ENCODE assay signal across 30 cellular contexts in genomic region chr9:2730971-2731370, GRCh38. TPM values are rescaled to one million over a fixed set of nuclear protein-coding genes. Genes with fewer than 3 reads are reported as not detected.
"Had no signal": no experiment of that assay in that cellular context is flagged by ENCODE, and none has a peak within 500 bp of the region (broad histone marks: within the 10 kb centered on the region; RNA-seq: fewer than 3 reads in every experiment).

No MANE protein-coding gene starts in this region.

- H3K27ac ChIP-seq: colonic mucosa, epithelial cell of prostate, esophagus squamous epithelium, gastroesophageal sphincter, heart left ventricle, left lung, lower lobe of right lung had no signal

- H3K4me3 ChIP-seq: colonic mucosa, esophagus squamous epithelium, gastroesophageal sphincter, heart left ventricle, left lung, lower lobe of right lung had no signal

- ATAC-seq: esophagus mucosa; gastroesophageal sphincter; heart left ventricle; left cardiac atrium; left lung; left ventricle myocardium superior; lower lobe of right lung; naive thymus-derived CD4-positive, alpha-beta T cell had no signal

- DNase-seq: colonic mucosa; cortex of kidney; effector CD4-positive, alpha-beta T cell; effector memory CD4-positive, alpha-beta T cell; endodermal cell; erythroblast; esophagus squamous epithelium; foreskin fibroblast; heart left ventricle; hippocampal formation; left cardiac atrium; left lung; left ventricle myocardium superior; lower lobe of right lung; mesenchymal stem cell; midbrain; naive thymus-derived CD4-positive, alpha-beta T cell had no signal

- H3K4me1 ChIP-seq: colonic mucosa, left lung had no signal

- H3K27me3 ChIP-seq: colonic mucosa, esophagus squamous epithelium, gastroesophageal sphincter, heart left ventricle, left lung had no signal

- H3K9me3 Mint-ChIP-seq: dendritic cell treated with granulocyte-macrophage colony-stimulating factor and Interleukin-4, amounts not matched to agents 40 ng/mL and 50 ng/mL, for 4 days; endodermal cell; naive thymus-derived CD4-positive, alpha-beta T cell had no signal

- H3K9me3 ChIP-seq: colonic mucosa, esophagus squamous epithelium, gastroesophageal sphincter, heart left ventricle, left lung, lower lobe of right lung had no signal

- H3K27ac Mint-ChIP-seq: dendritic cell treated with granulocyte-macrophage colony-stimulating factor and Interleukin-4, amounts not matched to agents 40 ng/mL and 50 ng/mL, for 4 days; endodermal cell; naive thymus-derived CD4-positive, alpha-beta T cell had no signal

- H3K27me3 Mint-ChIP-seq: dendritic cell treated with granulocyte-macrophage colony-stimulating factor and Interleukin-4, amounts not matched to agents 40 ng/mL and 50 ng/mL, for 4 days; naive thymus-derived CD4-positive, alpha-beta T cell had no signal

- H3K36me3 ChIP-seq: colonic mucosa, esophagus squamous epithelium, gastroesophageal sphincter, heart left ventricle, left lung, lower lobe of right lung had no signal

- H3K4me3 Mint-ChIP-seq: dendritic cell treated with granulocyte-macrophage colony-stimulating factor and Interleukin-4, amounts not matched to agents 40 ng/mL and 50 ng/mL, for 4 days; endodermal cell; naive thymus-derived CD4-positive, alpha-beta T cell had no signal

RNA-seq across cellular contexts. Expression of gene KCNV2, which starts 13.7 kb away (rescaled TPM):
- total RNA-seq: chondrocyte; colonic mucosa; dermis microvascular lymphatic vessel endothelial cell; esophagus mucosa; esophagus squamous epithelium; frontal cortex; gastroesophageal sphincter; heart left ventricle; kidney epithelial cell; left cardiac atrium; left lung; left ventricle myocardium superior; lower leg skin; lower lobe of right lung; lung microvascular endothelial cell; mononuclear cell; mucosa of gallbladder; naive thymus-derived CD4-positive, alpha-beta T cell had no signal
- polyA plus RNA-seq: heart left ventricle; keratinocyte; naive thymus-derived CD4-positive, alpha-beta T cell had no signal
